In genomic region chr2:177265834-177266817, GRCh38 we compare ENCODE assay signal across 8 cellular contexts. TPM values are rescaled to one million over a fixed set of nuclear protein-coding genes. Genes with fewer than 3 reads are reported as not detected.
DNase-seq lines count a peak whose midpoint lies in the region; ATAC-seq and TF ChIP-seq lines count a peak whose summit lies in the region.

No MANE protein-coding gene starts in this region.

- peak overlapping the region; percentile 93 for H3K4me3 ChIP-seq in MG63

- ATAC-seq in GM18867 (IDR thresholded peaks at IDR 0.05; ENCODE audit: unreplicated experiment) (peak; percentile 21), HG02642 (IDR thresholded peaks at IDR 0.05; ENCODE audit: poor library complexity, unreplicated experiment) (no peak)

- peaks cover 9% of the 10 kb centered on the region for H3K36me3 Mint-ChIP-seq in type B pancreatic cell

- no peaks in the 10 kb centered on the region for H3K27me3 Mint-ChIP-seq in type B pancreatic cell

- H3K27me3 ChIP-seq in MG63, result no peaks in the 10 kb centered on the region

- peaks cover 21% of the 10 kb centered on the region for H3K36me3 ChIP-seq in MG63

- peaks cover 33% of the 10 kb centered on the region for H3K4me1 Mint-ChIP-seq in type B pancreatic cell (ENCODE audit: unreplicated experiment)

- no peak for TF ChIP-seq CTCF in type B pancreatic cell (conservative IDR thresholded peaks at IDR 0.05)

- peak overlapping the region; percentile 97 for H3K4me3 Mint-ChIP-seq in type B pancreatic cell

- peak overlapping the region; percentile 99 for H3K27ac Mint-ChIP-seq in type B pancreatic cell

- no peaks in the 10 kb centered on the region for H3K9me3 ChIP-seq in MG63

- no peaks in the 10 kb centered on the region for H3K9me3 Mint-ChIP-seq in type B pancreatic cell

- no peak for DNase-seq in MG63
- peak; percentile 27 for DNase-seq in amniotic stem cell (lab: John Stamatoyannopoulos, UW)
- peak; percentile 91 for DNase-seq in kidney tubule cell (ENCODE audit: low spot score)
- no peak for DNase-seq in type B pancreatic cell (ENCODE audit: extremely low spot score, unreplicated experiment)
- DNase-seq in activated CD4-positive, alpha-beta T cell treated with anti-CD3 and anti-CD28 coated beads for 1 hour, result no peak
- DNase-seq in NCI-H510A treated with DMSO at 0.1 percent for 48 hours (lab: John Stamatoyannopoulos, UW), result no peak

RNA-seq across cellular contexts. Expression of gene NFE2L2, which starts 1.6 kb away (rescaled TPM):
- total RNA-seq in MG63 (2014; rRNA removed; shearing (Covaris generic); ENCODE audit: low replicate concordance), result 71.7 and 97.4 TPM in 2 replicates
- 74.7 and 95.0 TPM in 2 replicates for total RNA-seq in type B pancreatic cell (ENCODE audit: low replicate concordance)

RNA-seq across cellular contexts. Expression of gene HNRNPA3, which starts 53.5 kb away (rescaled TPM):
- 21.1 and 36.5 TPM in 2 replicates for total RNA-seq in MG63 (2014; rRNA removed; shearing (Covaris generic); ENCODE audit: low replicate concordance)
- total RNA-seq in type B pancreatic cell (ENCODE audit: low replicate concordance), result 203 and 304 TPM in 2 replicates

Comparison
In these comparisons a context has a peak if more than half of its experiments do, and no peak if none do; other contexts are left out.
1. DNase-seq: peak in amniotic stem cell (single experiment) and kidney tubule cell (single experiment); none in MG63 (single experiment), type B pancreatic cell (single experiment), activated CD4-positive, alpha-beta T cell treated with anti-CD3 and anti-CD28 coated beads for 1 hour (single experiment) and NCI-H510A treated with DMSO at 0.1 percent for 48 hours (single experiment).